Comparison of ENCODE assay signal across 21 cellular contexts in the genomic region with DNA sequence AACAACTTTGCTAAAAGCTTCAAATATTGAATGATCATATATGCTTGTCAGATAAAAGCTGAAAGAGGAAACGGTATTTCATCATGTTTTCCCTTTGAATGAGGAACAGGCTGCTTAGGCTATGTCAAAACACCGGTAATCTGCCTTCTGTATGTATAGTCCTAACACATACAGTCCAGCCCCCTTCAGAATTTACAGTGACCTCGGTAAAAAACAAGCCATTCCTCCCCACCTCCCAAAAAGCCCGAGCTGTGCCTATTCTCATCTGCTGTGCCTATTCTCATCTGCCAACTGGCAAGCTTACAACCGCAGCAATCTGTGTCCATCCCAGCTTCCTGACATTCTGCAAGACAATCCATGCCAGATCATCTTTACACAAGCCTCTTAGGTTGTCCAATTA. TPM values are rescaled to one million over a fixed set of nuclear protein-coding genes. Genes with fewer than 3 reads are reported as not detected.
A peak's percentile ranks its signal among the peaks of the same experiment; 100 is the strongest.
DNase-seq lines count a peak whose midpoint lies in the region; ATAC-seq and TF ChIP-seq lines count a peak whose summit lies in the region.
"Had no signal": no experiment of that assay in that cellular context is flagged by ENCODE, and none has a peak within 500 bp of the region (broad histone marks: within the 10 kb centered on the region; RNA-seq: fewer than 3 reads in every experiment).

No MANE protein-coding gene starts in this region.

- no peak overlapping the region for H3K27ac Mint-ChIP-seq in mesothelial cell of epicardium
- H3K27ac Mint-ChIP-seq: T-helper 1 cell treated with Interleukin-12 subunit alpha and Interleukin-12 subunit beta and Interleukin-4 antibody, amounts not matched to agents 30 μg/mL and 1 μg/mL, for 36 hours had no signal

- H3K4me1 ChIP-seq in gastrocnemius medialis, result peaks cover 31 to 44% of the 10 kb centered on the region in 2 donors

- H3K4me3 Mint-ChIP-seq in mesothelial cell of epicardium, result no peak overlapping the region
- H3K4me3 Mint-ChIP-seq: T-helper 1 cell treated with Interleukin-12 subunit alpha and Interleukin-12 subunit beta and Interleukin-4 antibody, amounts not matched to agents 30 μg/mL and 1 μg/mL, for 36 hours had no signal

- peak; percentile 64 for DNase-seq in DMS 273 (lab: John Stamatoyannopoulos, UW; ENCODE audit: unreplicated experiment)
- no peak for DNase-seq in DMS 273 treated with DMSO at 0.1 percent for 48 hours (lab: John Stamatoyannopoulos, UW)
- peak; percentile 26 for DNase-seq in NOMO-1 treated with dmso at 0.1 percent for 144 hours (lab: John Stamatoyannopoulos, UW; ENCODE audit: unreplicated experiment)
- DNase-seq in cerebellar cortex (ENCODE audit: low spot score), result peak; percentile 97
- DNase-seq in gastrocnemius medialis, result no peak
- no peak for DNase-seq in SK-N-DZ (ENCODE audit: low spot score)
- no peak for DNase-seq in mesothelial cell of epicardium (ENCODE audit: low spot score in 2 of 2, unreplicated experiment in 2 of 2)
- DNase-seq in effector CD8-positive, alpha-beta T cell (lab: John Stamatoyannopoulos, UW), result no peak
- DNase-seq: activated gamma-delta T cell treated with Interleukin-2 at 50 U/mL for 16 hours; DMS79; NCI-H1092 treated with DMSO at 0.1 percent for 48 hours; NCI-H2227 treated with DMSO at 0.1 percent for 48 hours; stimulated activated CD4-positive, alpha-beta T cell treated with anti-CD3 and anti-CD28 coated beads, Interleukin-12 subunit alpha, Interleukin-12 subunit beta, amount 100 ng/mL, for 4 hours; stimulated activated naive CD4-positive, alpha-beta T cell; trophoblast cell had no signal

- no peak for TF ChIP-seq CTCF in gastrocnemius medialis (IDR thresholded peaks at IDR 0.05 in 4 of 5, conservative IDR thresholded peaks at IDR 0.05 in 1 of 5)
- no peak for TF ChIP-seq CTCF in mesothelial cell of epicardium (IDR thresholded peaks at IDR 0.05; ENCODE audit: unreplicated experiment)

- H3K4me3 ChIP-seq in gastrocnemius medialis, result no peak overlapping the region

- TF ChIP-seq POLR2A in gastrocnemius medialis (IDR thresholded peaks at IDR 0.05), result no peak

- no peaks in the 10 kb centered on the region for H3K36me3 Mint-ChIP-seq in mesothelial cell of epicardium

- H3K27me3 Mint-ChIP-seq in mesothelial cell of epicardium (ENCODE audit: low read depth), result no peaks in the 10 kb centered on the region

- ATAC-seq in gastrocnemius medialis, result peak in 1 of 2 donors; percentile 20
- ATAC-seq: activated CD4-positive, CD25-positive, alpha-beta regulatory T cell treated with anti-CD3 and anti-CD28 coated beads, Interleukin-2, amount 50 U/mL, for 24 hours; left lobe of liver had no signal

- H3K9me3 ChIP-seq in gastrocnemius medialis, result no peaks in the 10 kb centered on the region

- in situ Hi-C loops in gastrocnemius medialis (cut with MboI; ENCODE audit: low sequenced_read_pairs in 4 of 4), result no loop called here

- H3K27me3 ChIP-seq in gastrocnemius medialis, result no peaks in the 10 kb centered on the region

- peaks cover 6% of the 10 kb centered on the region for H3K4me1 Mint-ChIP-seq in mesothelial cell of epicardium

- H3K27ac ChIP-seq in gastrocnemius medialis, result peak overlapping the region; percentile 36 to 62 (median 60)
- H3K27ac ChIP-seq: 22Rv1, parathyroid adenoma had no signal

- no peaks in the 10 kb centered on the region for H3K9me3 Mint-ChIP-seq in mesothelial cell of epicardium
- H3K9me3 Mint-ChIP-seq: T-helper 1 cell treated with Interleukin-12 subunit alpha and Interleukin-12 subunit beta and Interleukin-4 antibody, amounts not matched to agents 30 μg/mL and 1 μg/mL, for 36 hours had no signal

- H3K36me3 ChIP-seq in gastrocnemius medialis, result no peaks in the 10 kb centered on the region

- intact Hi-C loops in gastrocnemius medialis (cut with DNase I; ENCODE audit: low total_unique reads), result no loop called here

RNA-seq across cellular contexts. Expression of gene UBE2J1, which starts 26.8 kb away (rescaled TPM):
- total RNA-seq in gastrocnemius medialis (10 to 100 TPM; 10.5 to 15.1 (median 14.6) TPM), mesothelial cell of epicardium (32.2 to 35.0 TPM (median 34.2 TPM) in 3 replicates)
- 22.8 and 23.8 TPM in 2 replicates for polyA plus RNA-seq in SK-N-DZ (2014; cell fraction: cytosol; rRNA removed)
- 10.8 and 11.4 TPM in 2 replicates for polyA plus RNA-seq in SK-N-DZ (2014; cell fraction: nucleus; rRNA removed)

RNA-seq across cellular contexts. Expression of gene RRAGD, which starts 32.8 kb away (rescaled TPM):
- total RNA-seq in gastrocnemius medialis (100 to 1,000 TPM in 2 of 4 donors, 10 to 100 TPM in 2; 53.6 to 173 (median 106) TPM), mesothelial cell of epicardium (5.6 to 6.9 TPM (median 5.6 TPM) in 3 replicates)
- polyA plus RNA-seq in SK-N-DZ (2014; cell fraction: cytosol; rRNA removed), result 10.1 and 10.3 TPM in 2 replicates
- polyA plus RNA-seq in SK-N-DZ (2014; cell fraction: nucleus; rRNA removed), result 6.4 and 10.4 TPM in 2 replicates
- polyA plus RNA-seq: BJ had no signal

RNA-seq across cellular contexts. Expression of gene ANKRD6, which starts 53.7 kb away (rescaled TPM):
- 1 to 10 TPM; 1.6 to 6.8 (median 2.9) TPM for total RNA-seq in gastrocnemius medialis
- polyA plus RNA-seq in SK-N-DZ (2014; cell fraction: cytosol; rRNA removed), result 2.1 and 2.3 TPM in 2 replicates
- 3.3 and 5.8 TPM in 2 replicates for polyA plus RNA-seq in SK-N-DZ (2014; cell fraction: nucleus; rRNA removed)
- 41.0 to 44.9 TPM (median 43.5 TPM) in 3 replicates for total RNA-seq in mesothelial cell of epicardium

Comparison
In these comparisons a context has a peak if more than half of its experiments do, and no peak if none do; other contexts are left out.
1. DNase-seq: peak in DMS 273 (single experiment), NOMO-1 treated with dmso at 0.1 percent for 144 hours (single experiment) and cerebellar cortex (single experiment); none in DMS 273 treated with DMSO at 0.1 percent for 48 hours (single experiment), gastrocnemius medialis (0 of 2), SK-N-DZ (single experiment), mesothelial cell of epicardium (0 of 2) and effector CD8-positive, alpha-beta T cell (single experiment).